1 cellular context compared by ENCODE assay signal in genomic region chr1:91170571-91170970, GRCh38.
TF ChIP-seq lines count a peak whose summit lies in the region.

No MANE protein-coding gene starts in this region.

TF ChIP-seq in K562, 482 proteins besides CTCF, POLR2A, EP300 and RAD21 (continued from another document):
- TF ChIP-seq BCLAF1 (IDR thresholded peaks at IDR 0.05; ENCODE audit: borderline replicate concordance in 1 of 2, control insufficient read depth in 1 of 2, low read depth in 2 of 2, low read length in 1 of 2) (no peak), NFIX (CRISPR knock-in tag; IDR thresholded peaks at IDR 0.05; ENCODE audit: low read depth) (peak; percentile 23; the same call in 1 of the 2 replicates), ZNF609 (CRISPR knock-in tag; IDR thresholded peaks at IDR 0.05; ENCODE audit: borderline replicate concordance) (no peak), ILF3 (IDR thresholded peaks at IDR 0.05; ENCODE audit: borderline replicate concordance) (no peak), MXD1 (CRISPR knock-in tag; IDR thresholded peaks at IDR 0.05; ENCODE audit: borderline replicate concordance, poor library complexity, severe bottlenecking) (no peak), KLF13 (tag; IDR thresholded peaks at IDR 0.05; ENCODE audit: borderline replicate concordance, low read depth) (no peak), SIRT6 (IDR thresholded peaks at IDR 0.05; ENCODE audit: low read depth, low read length) (no peak), SRSF1 (IDR thresholded peaks at IDR 0.05; ENCODE audit: low read depth, low read length) (no peak), ZNF134 (CRISPR knock-in tag; conservative IDR thresholded peaks at IDR 0.05) (no peak), CHD4 (IDR thresholded peaks at IDR 0.05; ENCODE audit: insufficient read depth, insufficient replicate concordance, low read depth, low read length, poor library complexity, severe bottlenecking) (no peak), ZKSCAN3 (CRISPR knock-in tag; IDR thresholded peaks at IDR 0.05) (no peak), ZBTB7A (IDR thresholded peaks at IDR 0.05; ENCODE audit: borderline replicate concordance, control insufficient read depth, low read depth, low read length) (no peak)
